In the genomic region with DNA sequence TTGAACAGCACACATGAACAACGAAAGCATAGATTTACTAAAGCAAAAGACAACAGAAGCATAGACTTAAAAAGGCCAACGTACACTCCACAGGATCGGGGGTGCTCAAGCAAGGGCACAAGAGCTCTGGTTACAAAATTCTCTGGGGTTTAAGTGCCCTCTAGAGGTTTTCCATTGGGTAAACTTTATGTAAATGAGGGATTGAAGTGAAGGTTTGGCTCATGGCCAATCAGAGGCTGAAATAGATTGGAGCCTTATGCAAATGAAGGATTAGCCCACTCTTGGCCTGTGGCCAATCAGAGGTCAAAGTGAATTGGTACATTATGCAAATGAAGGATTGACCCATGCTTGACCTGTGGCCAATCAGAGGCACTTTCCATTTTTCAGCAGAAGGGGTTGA, we compare ENCODE assay signal across 15 cellular contexts.
DNase-seq lines count a peak whose midpoint lies in the region; ATAC-seq and TF ChIP-seq lines count a peak whose summit lies in the region.
"Had no signal": no experiment of that assay in that cellular context is flagged by ENCODE, and none has a peak within 500 bp of the region (broad histone marks: within the 10 kb centered on the region; RNA-seq: fewer than 3 reads in every experiment).

No MANE protein-coding gene starts in this region.

- no peak overlapping the region for H3K4me3 Mint-ChIP-seq in MCF 10A (ENCODE audit: unreplicated experiment)
- H3K4me3 Mint-ChIP-seq in naive thymus-derived CD4-positive, alpha-beta T cell: no peak overlapping the region

- H3K4me1 Mint-ChIP-seq in MCF 10A (ENCODE audit: insufficient read depth, unreplicated experiment): no peaks in the 10 kb centered on the region
- H3K4me1 Mint-ChIP-seq in naive thymus-derived CD4-positive, alpha-beta T cell: no peaks in the 10 kb centered on the region

- in situ Hi-C loops in GM13977 (cut with MboI; ENCODE audit: low pct_unique_long_range_greater_than_20kb, low sequenced_read_pairs, unreplicated experiment): no loop called here

- H3K9me3 Mint-ChIP-seq in MCF 10A (ENCODE audit: unreplicated experiment): no peaks in the 10 kb centered on the region
- peaks cover 0 to 8% (median 0%) of the 10 kb centered on the region in 11 donors for H3K9me3 Mint-ChIP-seq in naive thymus-derived CD4-positive, alpha-beta T cell

- ATAC-seq in upper lobe of right lung: peak; percentile 68
- no peak for ATAC-seq in GM18858 (IDR thresholded peaks at IDR 0.05; ENCODE audit: unreplicated experiment)
- no peak for ATAC-seq in naive thymus-derived CD4-positive, alpha-beta T cell
- ATAC-seq: GM12878 had no signal

- no peaks in the 10 kb centered on the region for H3K27me3 ChIP-seq in breast epithelium
- H3K27me3 ChIP-seq in upper lobe of right lung: no peaks in the 10 kb centered on the region
- H3K27me3 ChIP-seq in naive thymus-derived CD4-positive, alpha-beta T cell (ENCODE audit: control insufficient read depth in 2 of 2, insufficient read depth in 2 of 2, low read length in 2 of 2): no peaks in the 10 kb centered on the region

- no peaks in the 10 kb centered on the region for H3K36me3 ChIP-seq in breast epithelium
- H3K36me3 ChIP-seq in upper lobe of right lung: no peaks in the 10 kb centered on the region
- no peaks in the 10 kb centered on the region for H3K36me3 ChIP-seq in naive thymus-derived CD4-positive, alpha-beta T cell (ENCODE audit: control insufficient read depth in 2 of 3, insufficient read depth in 3 of 3, low read length in 3 of 3)
- H3K36me3 ChIP-seq: SJSA1, WERI-Rb-1 had no signal

- no peaks in the 10 kb centered on the region for H3K27me3 Mint-ChIP-seq in MCF 10A (ENCODE audit: insufficient read depth, unreplicated experiment)
- peaks cover 0 to 12% (median 6%) of the 10 kb centered on the region in 5 donors for H3K27me3 Mint-ChIP-seq in naive thymus-derived CD4-positive, alpha-beta T cell

- peak; percentile 48 for DNase-seq in MCF 10A (ENCODE audit: unreplicated experiment)
- DNase-seq in breast epithelium (ENCODE audit: low spot score in 2 of 2): no peak
- peak; percentile 29 for DNase-seq in NCI-H226
- DNase-seq in cerebellar cortex (ENCODE audit: low spot score): peak; percentile 1
- no peak for DNase-seq in upper lobe of right lung
- DNase-seq in GM13977 (ENCODE audit: low spot score): no peak
- DNase-seq in naive thymus-derived CD4-positive, alpha-beta T cell: no peak
- DNase-seq: GOT3; NCI-H446; retina; stimulated activated naive CD4-positive, alpha-beta T cell treated with Interleukin-2 at 50 U/mL for 16 hours; WERI-Rb-1 had no signal

- H3K27ac Mint-ChIP-seq in MCF 10A (ENCODE audit: low read depth, unreplicated experiment): no peak overlapping the region
- H3K27ac Mint-ChIP-seq in naive thymus-derived CD4-positive, alpha-beta T cell: no peak overlapping the region

- intact Hi-C loops in MCF 10A (cut with micrococcal nuclease) (no loop called here), breast epithelium (cut with DNase I; ENCODE audit: low total_unique reads) (no loop called here), upper lobe of right lung (cut with DNase I) (no loop called here)
- intact Hi-C loops in naive thymus-derived CD4-positive, alpha-beta T cell (cut with micrococcal nuclease): no loop called here

- no peak overlapping the region for H3K27ac ChIP-seq in breast epithelium
- H3K27ac ChIP-seq in upper lobe of right lung: no peak overlapping the region
- H3K27ac ChIP-seq in naive thymus-derived CD4-positive, alpha-beta T cell (ENCODE audit: low read depth, low read length): no peak overlapping the region
- H3K27ac ChIP-seq: SJSA1, WERI-Rb-1 had no signal

- H3K9me3 ChIP-seq in breast epithelium (no peaks in the 10 kb centered on the region), upper lobe of right lung (no peaks in the 10 kb centered on the region)
- no peaks in the 10 kb centered on the region for H3K9me3 ChIP-seq in naive thymus-derived CD4-positive, alpha-beta T cell (ENCODE audit: control insufficient read depth in 2 of 3, low read length in 3 of 3)
- H3K9me3 ChIP-seq: SJSA1 had no signal

- H3K4me1 ChIP-seq in breast epithelium (no peaks in the 10 kb centered on the region), upper lobe of right lung (no peaks in the 10 kb centered on the region)
- H3K4me1 ChIP-seq in naive thymus-derived CD4-positive, alpha-beta T cell (ENCODE audit: control insufficient read depth in 2 of 2, insufficient read depth in 2 of 2, low read length in 2 of 2): no peaks in the 10 kb centered on the region
- H3K4me1 ChIP-seq: SJSA1 had no signal

- no peak for TF ChIP-seq POLR2A in breast epithelium (IDR thresholded peaks at IDR 0.05)

- BruUV-seq in MCF 10A (replicated peaks; lab: Mats Ljungman, UMichigan): no TSS peak

- H3K4me3 ChIP-seq in breast epithelium (no peak overlapping the region), upper lobe of right lung (no peak overlapping the region)
- no peak overlapping the region for H3K4me3 ChIP-seq in naive thymus-derived CD4-positive, alpha-beta T cell (ENCODE audit: low read length)
- H3K4me3 ChIP-seq: GM12878, SJSA1 had no signal

- CTCF ChIA-PET in MCF 10A (lab: Yijun Ruan, JAX): no interaction called here
- CTCF ChIA-PET in naive thymus-derived CD4-positive, alpha-beta T cell (lab: Charles Lee): no interaction called here

- no peaks in the 10 kb centered on the region for H3K36me3 Mint-ChIP-seq in MCF 10A (ENCODE audit: insufficient read depth, unreplicated experiment)
- H3K36me3 Mint-ChIP-seq in naive thymus-derived CD4-positive, alpha-beta T cell: no peaks in the 10 kb centered on the region

- POLR2A ChIA-PET in MCF 10A (lab: Yijun Ruan, JAX): interaction anchor here (0.5 kb wide), 1 partner anchor 91 kb away, joined by 4 read pairs; no protein-coding TSS in a partner anchor
- POLR2A ChIA-PET in naive thymus-derived CD4-positive, alpha-beta T cell (lab: Charles Lee): no interaction called here

- no peak for TF ChIP-seq CTCF in MCF 10A (IDR thresholded peaks at IDR 0.05; ENCODE audit: unreplicated experiment)
- no peak for TF ChIP-seq CTCF in breast epithelium (IDR thresholded peaks at IDR 0.05)
- no peak for TF ChIP-seq CTCF in upper lobe of right lung (IDR thresholded peaks at IDR 0.05)
- no peak for TF ChIP-seq CTCF in GM13977 (IDR thresholded peaks at IDR 0.05; ENCODE audit: extremely low read depth, insufficient read depth, missing control alignments)

Comparison
In these comparisons a context has a peak if more than half of its experiments do, and no peak if none do; other contexts are left out.
1. DNase-seq: peak in MCF 10A (single experiment), NCI-H226 (single experiment) and cerebellar cortex (single experiment); none in breast epithelium (0 of 2), upper lobe of right lung (single experiment), GM13977 (single experiment) and naive thymus-derived CD4-positive, alpha-beta T cell (0 of 9).